In genomic region chr1:226733309-226733708, GRCh38 we compare ENCODE assay signal across 11 cellular contexts. TPM values are rescaled to one million over a fixed set of nuclear protein-coding genes. Genes with fewer than 3 reads are reported as not detected.
DNase-seq lines count a peak whose midpoint lies in the region; ATAC-seq and TF ChIP-seq lines count a peak whose summit lies in the region.
"Had no signal": no experiment of that assay in that cellular context is flagged by ENCODE, and none has a peak within 500 bp of the region (broad histone marks: within the 10 kb centered on the region; RNA-seq: fewer than 3 reads in every experiment).

No MANE protein-coding gene starts in this region.

- peak overlapping the region; percentile 88 for H3K27ac Mint-ChIP-seq in activated naive CD4-positive, alpha-beta T cell treated with anti-CD3 and anti-CD28 coated beads for 36 hours
- H3K27ac Mint-ChIP-seq in activated naive CD8-positive, alpha-beta T cell treated with anti-CD3 and anti-CD28 coated beads for 36 hours, result peak overlapping the region; percentile 65
- no peak overlapping the region for H3K27ac Mint-ChIP-seq in type B pancreatic cell

- H3K9me3 ChIP-seq in mucosa of rectum (ENCODE audit: control insufficient read depth in 2 of 2, low read length in 2 of 2) (no peaks in the 10 kb centered on the region), SK-N-SH (no peaks in the 10 kb centered on the region)

- H3K4me1 ChIP-seq in mucosa of rectum (ENCODE audit: control insufficient read depth in 2 of 2, insufficient read depth in 2 of 2, low read length in 2 of 2) (peaks cover 6% of the 10 kb centered on the region in 2 donors), SK-N-SH (ENCODE audit: control insufficient read depth in 1 of 2, insufficient read depth in 2 of 2, low read depth in 1 of 2, low read length in 1 of 2) (peaks cover 0 to 7% of the 10 kb centered on the region in 2 experiments; a peak in 1 of 4 replicates)

- no peak for TF ChIP-seq CTCF in type B pancreatic cell (conservative IDR thresholded peaks at IDR 0.05)
- TF ChIP-seq CTCF in SK-N-SH (IDR thresholded peaks at IDR 0.05), result no peak

- H3K27me3 ChIP-seq in mucosa of rectum (ENCODE audit: control insufficient read depth in 2 of 2, insufficient read depth in 2 of 2, low read length in 2 of 2), result no peaks in the 10 kb centered on the region
- H3K27me3 ChIP-seq in SK-N-SH (ENCODE audit: insufficient read depth), result no peaks in the 10 kb centered on the region

- H3K4me3 ChIP-seq in mucosa of rectum (ENCODE audit: low read length in 2 of 2) (peak overlapping the region; percentile 6 to 92), SK-N-SH (ENCODE audit: low read depth in 2 of 2, low read length in 1 of 2) (no peak overlapping the region)

- no peak for ATAC-seq in HG02759 (IDR thresholded peaks at IDR 0.05; ENCODE audit: unreplicated experiment)
- ATAC-seq in HG03045 (IDR thresholded peaks at IDR 0.05; ENCODE audit: unreplicated experiment), result no peak
- ATAC-seq: SK-N-SH treated with all-trans-retinoic acid at 6 μM for 48 hours had no signal

- no peaks in the 10 kb centered on the region for H3K9me2 ChIP-seq in SK-N-SH

- TF ChIP-seq RAD21 in SK-N-SH (IDR thresholded peaks at IDR 0.05; ENCODE audit: low read length), result no peak

- H3K36me3 Mint-ChIP-seq in activated naive CD4-positive, alpha-beta T cell treated with anti-CD3 and anti-CD28 coated beads for 36 hours (ENCODE audit: low read depth), result peaks cover 65% of the 10 kb centered on the region
- peaks cover 81% of the 10 kb centered on the region for H3K36me3 Mint-ChIP-seq in activated naive CD8-positive, alpha-beta T cell treated with anti-CD3 and anti-CD28 coated beads for 36 hours
- peaks cover 31% of the 10 kb centered on the region for H3K36me3 Mint-ChIP-seq in type B pancreatic cell

- no peaks in the 10 kb centered on the region for H4K20me1 ChIP-seq in SK-N-SH (ENCODE audit: insufficient read depth)

- H3K27ac ChIP-seq in mucosa of rectum (ENCODE audit: low read depth in 2 of 2, low read length in 2 of 2) (no peak overlapping the region), SK-N-SH (ENCODE audit: low read depth in 2 of 2, low read length in 1 of 2) (no peak overlapping the region)

- intact Hi-C loops in activated naive CD4-positive, alpha-beta T cell treated with anti-CD3 and anti-CD28 coated beads for 36 hours (cut with micrococcal nuclease), result loop anchor here (5.0 kb wide), 1 partner anchor 209 kb away; the partner anchor contains the start of gene COQ8A

- no peaks in the 10 kb centered on the region for H3F3A ChIP-seq in SK-N-SH (replicated peaks; ENCODE audit: insufficient read depth)

- WGBS in SK-N-SH (ENCODE audit: low lambda C conversion rate), result 96% methylated on average over 4 of the region's 4 CpGs

- H3K27me3 Mint-ChIP-seq in activated naive CD4-positive, alpha-beta T cell treated with anti-CD3 and anti-CD28 coated beads for 36 hours (ENCODE audit: low read depth), result no peaks in the 10 kb centered on the region
- H3K27me3 Mint-ChIP-seq in activated naive CD8-positive, alpha-beta T cell treated with anti-CD3 and anti-CD28 coated beads for 36 hours, result no peaks in the 10 kb centered on the region
- H3K27me3 Mint-ChIP-seq in type B pancreatic cell, result no peaks in the 10 kb centered on the region

- CTCF ChIA-PET in activated naive CD4-positive, alpha-beta T cell treated with anti-CD3 and anti-CD28 coated beads for 36 hours (lab: Charles Lee), result interaction anchor here (0.6 to 2.4 kb wide), 10 partner anchors 9 to 100 kb away, joined by 3 to 9 read pairs (median 4); no protein-coding TSS in a partner anchor
- CTCF ChIA-PET in SK-N-SH (lab: Yijun Ruan, JAX), result no interaction called here

- H3K36me3 ChIP-seq in mucosa of rectum (ENCODE audit: control insufficient read depth in 2 of 2, insufficient read depth in 2 of 2, low read length in 2 of 2) (peaks cover 7 to 10% of the 10 kb centered on the region in 2 donors), SK-N-SH (replicated peaks in 1 of 2; ENCODE audit: control insufficient read depth in 1 of 2, insufficient read depth in 2 of 2, low read length in 1 of 2) (peaks cover 0 to 9% of the 10 kb centered on the region in 2 experiments)

- H3K4me1 Mint-ChIP-seq in activated naive CD4-positive, alpha-beta T cell treated with anti-CD3 and anti-CD28 coated beads for 36 hours (ENCODE audit: low read depth), result peaks cover 54% of the 10 kb centered on the region
- peaks cover 65% of the 10 kb centered on the region for H3K4me1 Mint-ChIP-seq in activated naive CD8-positive, alpha-beta T cell treated with anti-CD3 and anti-CD28 coated beads for 36 hours
- H3K4me1 Mint-ChIP-seq in type B pancreatic cell (ENCODE audit: unreplicated experiment), result peaks cover 33% of the 10 kb centered on the region

- peak; percentile 48 for DNase-seq in activated naive CD4-positive, alpha-beta T cell treated with anti-CD3 and anti-CD28 coated beads for 36 hours
- DNase-seq in activated naive CD4-positive, alpha-beta T cell (lab: John Stamatoyannopoulos, UW), result no peak
- no peak for DNase-seq in activated naive CD8-positive, alpha-beta T cell treated with anti-CD3 and anti-CD28 coated beads for 36 hours
- DNase-seq in type B pancreatic cell (ENCODE audit: extremely low spot score, unreplicated experiment) (no peak), SK-N-SH (no peak)
- DNase-seq: NCI-H2107 had no signal

- TF ChIP-seq EP300 in SK-N-SH (IDR thresholded peaks at IDR 0.05; ENCODE audit: borderline replicate concordance in 1 of 2, low read depth in 1 of 2, low read length in 1 of 2), result no peak

- POLR2A ChIA-PET in SK-N-SH (lab: Yijun Ruan, JAX), result no interaction called here

- no peaks in the 10 kb centered on the region for H3K9me3 Mint-ChIP-seq in activated naive CD4-positive, alpha-beta T cell treated with anti-CD3 and anti-CD28 coated beads for 36 hours
- H3K9me3 Mint-ChIP-seq in activated naive CD8-positive, alpha-beta T cell treated with anti-CD3 and anti-CD28 coated beads for 36 hours, result no peaks in the 10 kb centered on the region
- H3K9me3 Mint-ChIP-seq in type B pancreatic cell, result no peaks in the 10 kb centered on the region
- H3K9me3 Mint-ChIP-seq: neural crest cell had no signal

- H3K9ac ChIP-seq in mucosa of rectum (ENCODE audit: low read depth in 1 of 2, low read length in 2 of 2) (no peak overlapping the region), SK-N-SH (no peak overlapping the region)

- H3K79me2 ChIP-seq in SK-N-SH (ENCODE audit: insufficient read depth), result no peaks in the 10 kb centered on the region

- H2AFZ ChIP-seq in SK-N-SH (ENCODE audit: low read depth), result no peak overlapping the region

- H3K4me3 Mint-ChIP-seq in activated naive CD4-positive, alpha-beta T cell treated with anti-CD3 and anti-CD28 coated beads for 36 hours, result peak overlapping the region; percentile 77
- H3K4me3 Mint-ChIP-seq in activated naive CD8-positive, alpha-beta T cell treated with anti-CD3 and anti-CD28 coated beads for 36 hours, result peak overlapping the region; percentile 95
- H3K4me3 Mint-ChIP-seq in type B pancreatic cell, result peak overlapping the region; percentile 62

- no peak overlapping the region for H3K4me2 ChIP-seq in SK-N-SH

TF ChIP-seq in SK-N-SH, 30 proteins besides CTCF, POLR2A, EP300 and RAD21 (continues in another document):
- TF ChIP-seq EZH2phosphoT487 (IDR thresholded peaks at IDR 0.05; ENCODE audit: borderline replicate concordance, low read depth) (no peak), GABPA (IDR thresholded peaks at IDR 0.05; ENCODE audit: low read depth) (no peak), GATA2 (CRISPR knock-in tag; IDR thresholded peaks at IDR 0.05) (no peak), TEAD4 (IDR thresholded peaks at IDR 0.05; ENCODE audit: borderline replicate concordance, insufficient read depth) (no peak), RFX5 (IDR thresholded peaks at IDR 0.05; ENCODE audit: low read length) (no peak), JUND (IDR thresholded peaks at IDR 0.05) (no peak), REST (IDR thresholded peaks at IDR 0.05; ENCODE audit: low read depth, low read length) (no peak), RCOR1 (IDR thresholded peaks at IDR 0.05; ENCODE audit: low read length) (no peak), NFIC (IDR thresholded peaks at IDR 0.05; ENCODE audit: borderline replicate concordance) (no peak), TAF1 (IDR thresholded peaks at IDR 0.05; ENCODE audit: borderline replicate concordance, low read depth, low read length) (no peak)

RNA-seq across cellular contexts. Expression of gene ITPKB, which starts 5.8 kb away (rescaled TPM):
- total RNA-seq in activated naive CD4-positive, alpha-beta T cell treated with anti-CD3 and anti-CD28 coated beads for 36 hours, result 10 to 100 TPM; 40.3 to 40.9 TPM
- 10 to 100 TPM; 30.7 to 30.8 TPM for total RNA-seq in activated naive CD8-positive, alpha-beta T cell treated with anti-CD3 and anti-CD28 coated beads for 36 hours
- total RNA-seq in type B pancreatic cell (ENCODE audit: low replicate concordance), result 24.5 and 31.4 TPM in 2 replicates
- 1.8 and 2.4 TPM in 2 replicates for polyA plus RNA-seq in SK-N-SH (2012; rRNA removed)
- polyA plus RNA-seq in SK-N-SH (2012; cell fraction: cytosol; rRNA removed), result 1.0 and 1.7 TPM in 2 replicates
- 3.5 and 3.6 TPM in 2 replicates for polyA plus RNA-seq in SK-N-SH (2012; cell fraction: nucleus; rRNA removed)

Comparison
In these comparisons a context has a peak if more than half of its experiments do, and no peak if none do; other contexts are left out.
1. H3K4me3 ChIP-seq: peak in mucosa of rectum (2 of 2); none in SK-N-SH (0 of 2).
2. Peak in every context shown above with its lines, with median percentiles within 50 percentile points of each other: H3K4me3 Mint-ChIP-seq.